Comparison of ENCODE assay signal across 27 cellular contexts in the genomic region with DNA sequence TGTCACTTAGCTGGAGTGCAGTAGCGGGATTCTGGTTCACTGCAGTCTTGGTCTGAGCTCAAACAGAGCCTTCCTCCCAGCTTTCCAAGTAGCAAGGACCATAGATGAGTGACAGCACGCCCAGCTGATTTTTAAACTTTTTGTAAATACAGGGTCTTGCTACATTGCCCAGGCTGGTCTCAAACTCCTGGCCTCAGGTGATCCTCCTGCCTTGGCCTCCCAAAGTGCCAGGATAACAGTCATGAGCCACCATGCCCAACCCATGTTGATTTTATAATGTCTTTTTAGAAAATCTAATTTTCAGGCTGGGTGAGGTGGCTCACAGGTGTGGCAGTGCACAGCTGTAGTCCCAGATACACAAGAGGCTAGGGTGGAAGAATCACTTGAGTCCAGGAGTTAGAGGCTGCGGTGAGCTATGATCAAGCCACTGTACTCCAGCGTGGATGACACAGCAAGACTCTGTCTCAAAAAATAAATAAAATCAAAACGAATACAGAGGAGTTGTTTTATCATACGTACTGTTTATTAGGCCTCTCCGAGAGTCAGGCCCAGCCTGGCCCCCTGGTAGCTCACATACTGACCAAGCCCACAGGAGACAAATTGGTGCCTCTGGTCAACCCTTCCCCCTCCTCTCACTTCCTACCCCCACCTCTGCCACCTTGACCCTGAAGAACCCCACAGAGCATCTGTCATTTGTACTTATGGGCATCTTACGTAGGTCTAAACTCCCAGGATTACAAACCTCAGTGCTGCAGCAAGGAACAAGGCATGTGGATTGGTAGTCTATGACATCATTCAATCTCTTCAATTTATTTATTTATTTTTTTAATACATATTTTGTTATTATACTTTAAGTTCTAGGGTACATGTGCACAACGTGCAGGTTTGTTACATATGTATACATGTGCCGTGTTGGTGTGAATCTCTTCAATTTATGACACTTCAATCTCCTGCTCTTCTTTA.
"Had no signal": no experiment of that assay in that cellular context is flagged by ENCODE, and none has a peak within 500 bp of the region (broad histone marks: within the 10 kb centered on the region; RNA-seq: fewer than 3 reads in every experiment).

No MANE protein-coding gene starts in this region.

- H3K4me2 ChIP-seq: SK-N-SH had no signal

- DNase-seq: activated CD4-positive, alpha-beta T cell treated with anti-CD3 and anti-CD28 coated beads for 4 hours; activated CD4-positive, alpha-beta T cell treated with anti-CD3 and anti-CD28 coated beads, Interleukin-2, amount 50 U/mL, for 4 hours; activated CD8-positive, alpha-beta memory T cell treated with anti-CD3 and anti-CD28 coated beads, Interleukin-2, amount 50 U/mL, for 48 hours; activated CD8-positive, alpha-beta T cell treated with anti-CD3 and anti-CD28 coated beads, Interleukin-2, amount 10 ng/mL, durations not matched to agents 7 days and 5 days; activated naive CD8-positive, alpha-beta T cell treated with anti-CD3 and anti-CD28 coated beads, Interleukin-2, amount 50 U/mL, for 24 hours; activated T-cell treated with anti-CD3 and anti-CD28 coated beads, Interleukin-2, amount 50 U/mL, for 1 hour; amniotic stem cell; KG1; NCI-H1048; NCI-H146; NCI-H1930; NCI-H2171; NCI-H2227 treated with DMSO at 0.1 percent for 48 hours; NCI-H446 treated with DMSO at 0.1 percent for 48 hours; NCI-H526; NCI-H774; Peyer's patch; Right ventricle myocardium superior; SJCRH30; SK-N-SH; T-helper 1 cell had no signal

- ATAC-seq: activated CD4-positive, CD25-positive, alpha-beta regulatory T cell treated with anti-CD3 and anti-CD28 coated beads, Interleukin-2, amount 50 U/mL, for 24 hours; activated CD8-positive, alpha-beta T cell treated with anti-CD3 and anti-CD28 coated beads, Interleukin-2, amount 10 ng/mL, durations not matched to agents 7 days and 5 days; activated naive CD4-positive, alpha-beta T cell treated with anti-CD3 and anti-CD28 coated beads, Interleukin-2, amount 50 U/mL, for 72 hours; activated naive CD8-positive, alpha-beta T cell treated with anti-CD3 and anti-CD28 coated beads, Interleukin-2, amount 50 U/mL, for 24 hours had no signal

- H3K4me1 Mint-ChIP-seq: activated naive CD8-positive, alpha-beta T cell treated with anti-CD3 and anti-CD28 coated beads, Interleukin-2, amount 50 U/mL, for 24 hours; brain; central memory CD8-positive, alpha-beta T cell had no signal

- H3K4me3 ChIP-seq: ascending aorta, Peyer's patch, SJCRH30 had no signal

- H3K27ac ChIP-seq: ascending aorta, Peyer's patch, RWPE1, SJCRH30 had no signal

- H3K27me3 Mint-ChIP-seq: activated naive CD8-positive, alpha-beta T cell treated with anti-CD3 and anti-CD28 coated beads, Interleukin-2, amount 50 U/mL, for 24 hours; brain; central memory CD8-positive, alpha-beta T cell had no signal

- H3K9me3 ChIP-seq: ascending aorta, Peyer's patch, SJCRH30, SK-N-SH had no signal

- H3K4me3 Mint-ChIP-seq: activated CD8-positive, alpha-beta T cell treated with anti-CD3 and anti-CD28 coated beads, Interleukin-2, amount 10 ng/mL, durations not matched to agents 7 days and 5 days; activated naive CD8-positive, alpha-beta T cell treated with anti-CD3 and anti-CD28 coated beads, Interleukin-2, amount 50 U/mL, for 24 hours; brain; central memory CD8-positive, alpha-beta T cell had no signal

- H3K4me1 ChIP-seq: ascending aorta, SJCRH30 had no signal

- H3K9me3 Mint-ChIP-seq: activated naive CD4-positive, alpha-beta T cell treated with anti-CD3 and anti-CD28 coated beads, Interleukin-2, amount 50 U/mL, for 72 hours; activated naive CD8-positive, alpha-beta T cell treated with anti-CD3 and anti-CD28 coated beads, Interleukin-2, amount 50 U/mL, for 24 hours; brain; central memory CD8-positive, alpha-beta T cell had no signal

- H3K27ac Mint-ChIP-seq: activated CD8-positive, alpha-beta T cell treated with anti-CD3 and anti-CD28 coated beads, Interleukin-2, amount 10 ng/mL, durations not matched to agents 7 days and 5 days; activated naive CD8-positive, alpha-beta T cell treated with anti-CD3 and anti-CD28 coated beads, Interleukin-2, amount 50 U/mL, for 24 hours had no signal

- H3K27me3 ChIP-seq: ascending aorta, Peyer's patch, SJCRH30 had no signal

- H3K36me3 ChIP-seq: SJCRH30 had no signal
